Comparison of ENCODE assay signal across 7 cellular contexts in the genomic region with DNA sequence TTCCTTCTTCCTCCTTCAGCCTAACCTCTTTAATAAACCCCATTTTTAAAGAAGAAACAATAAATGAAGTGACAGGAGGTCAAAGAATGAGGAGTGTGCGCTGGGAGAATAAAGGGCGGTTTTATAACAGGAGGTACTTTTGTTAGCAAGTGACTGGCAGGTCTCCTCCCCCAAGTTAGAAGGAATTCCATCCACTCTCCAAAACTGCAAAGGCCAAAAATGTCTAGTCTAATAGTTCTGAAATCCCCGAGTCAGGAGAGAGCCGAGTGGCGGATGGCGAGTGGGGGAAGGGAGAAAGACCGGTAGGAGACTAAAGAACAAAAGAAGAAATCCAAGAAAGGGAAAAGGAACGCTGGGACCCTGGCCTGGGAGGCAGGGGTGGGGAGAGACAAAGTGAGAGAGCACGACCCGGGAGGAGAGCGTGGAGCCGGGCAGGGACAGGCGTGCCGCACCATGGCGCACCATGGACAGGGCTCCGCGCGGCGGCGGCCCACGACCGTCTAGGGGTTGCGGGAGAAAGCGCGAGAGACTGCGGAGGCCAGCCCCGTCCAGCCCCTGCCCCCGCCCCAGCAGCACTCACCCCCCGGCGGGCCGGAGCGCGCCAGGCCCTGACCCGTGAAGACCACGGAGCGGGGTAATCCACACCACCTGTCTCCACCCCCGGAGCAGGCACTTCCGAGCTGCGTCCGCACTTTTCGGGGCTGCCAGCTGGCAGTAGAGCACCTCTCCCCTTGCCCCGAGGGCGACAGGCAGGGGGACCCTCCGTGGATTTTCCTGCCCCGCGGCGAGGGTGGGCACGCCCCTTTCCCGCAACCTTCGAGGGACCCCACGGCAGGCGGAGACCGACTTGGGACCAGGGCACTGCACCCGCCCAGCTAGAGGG. TPM values are rescaled to one million over a fixed set of nuclear protein-coding genes. Genes with fewer than 3 reads are reported as not detected.
DNase-seq lines count a peak whose midpoint lies in the region; ATAC-seq, FAIRE-seq and TF ChIP-seq lines count a peak whose summit lies in the region.

No MANE protein-coding gene starts in this region.

- TF ChIP-seq CTCF in Panc1 (IDR thresholded peaks at IDR 0.05), result no peak
- TF ChIP-seq CTCF in foreskin keratinocyte (conservative IDR thresholded peaks at IDR 0.05), result no peak
- no peak for TF ChIP-seq CTCF in pancreas (IDR thresholded peaks at IDR 0.05)

- H3F3A ChIP-seq in GM23248 (ENCODE audit: insufficient read depth), result peaks cover 10% of the 10 kb centered on the region; the same call in 1 of the 2 replicates

- H4K20me1 ChIP-seq in GM23248 (ENCODE audit: insufficient read depth), result 0 out of 2 replicates have a peak, but pooled peaks cover 5% of the 10 kb centered on the region

- no peaks in the 10 kb centered on the region for H3K9me2 ChIP-seq in GM23248 (ENCODE audit: insufficient read depth)

- peak overlapping the region; percentile 86 for H3K4me2 ChIP-seq in GM23248 (ENCODE audit: unreplicated experiment)

- CTCF ChIA-PET in Panc1 (lab: Charles Lee), result no interaction called here

- WGBS in GM23248 (ENCODE audit: low coverage in 1 of 2, low lambda C conversion rate in 2 of 2, missing lambda C conversion rate in 2 of 2), 2 experiments, result 15 to 16% methylated on average over 31 to 35 of the region's 54 CpGs
- WGBS in pancreas, 2 donors, result 3 to 5% methylated on average over 37 to 54 of the region's 54 CpGs

- ATAC-seq in Panc1 (peak; percentile 23; the same call in 1 of the 2 replicates), foreskin keratinocyte (peak; percentile 16), pancreas (peak in 3 of 4 donors; percentile 22 to 48 (median 43)), GM21576 (IDR thresholded peaks at IDR 0.05; ENCODE audit: unreplicated experiment) (no peak), GM21526 (IDR thresholded peaks at IDR 0.05; ENCODE audit: low FRiP score, unreplicated experiment) (no peak)

- H3K4me3 ChIP-seq in GM23248 (peak overlapping the region; percentile 76), Panc1 (ENCODE audit: low read depth in 2 of 2, low read length in 2 of 2) (peak overlapping the region; percentile 63 to 71), pancreas (no peak overlapping the region)

- H3K4me1 ChIP-seq in GM23248 (ENCODE audit: insufficient read depth) (peaks cover 42% of the 10 kb centered on the region), Panc1 (ENCODE audit: control insufficient read depth, insufficient read depth, low read length) (no peaks in the 10 kb centered on the region; the same call in 1 of the 2 replicates), foreskin keratinocyte (no peaks in the 10 kb centered on the region), pancreas (no peaks in the 10 kb centered on the region)

- no peaks in the 10 kb centered on the region for H3K27me3 ChIP-seq in GM23248 (replicated peaks; ENCODE audit: insufficient read depth)
- H3K27me3 ChIP-seq in Panc1 (ENCODE audit: control insufficient read depth, insufficient read depth, low read length), result no peaks in the 10 kb centered on the region
- H3K27me3 ChIP-seq in foreskin keratinocyte, result peaks cover 75% of the 10 kb centered on the region
- peaks cover 0 to 49% (median 18%) of the 10 kb centered on the region in 4 donors for H3K27me3 ChIP-seq in pancreas

- BruUV-seq in Panc1 (replicated peaks; lab: Mats Ljungman, UMichigan), result no TSS peak

- peak overlapping the region; percentile 72 for H2AFZ ChIP-seq in GM23248

- FAIRE-seq in pancreas (lab: Jason Lieb, UNC), result no peak

- intact Hi-C loops in Panc1 (cut with micrococcal nuclease; ENCODE audit: unreplicated experiment), result no loop called here
- intact Hi-C loops in pancreas (cut with DNase I), result no loop called here

- no peak overlapping the region for H3K27ac ChIP-seq in GM23248
- peak overlapping the region; percentile 39 for H3K27ac ChIP-seq in Panc1 (ENCODE audit: low read length)
- no peak overlapping the region for H3K27ac ChIP-seq in foreskin keratinocyte
- no peak overlapping the region for H3K27ac ChIP-seq in pancreas

- peak overlapping the region; percentile 75 for H3K9ac ChIP-seq in GM23248

- DNase-seq in GM23248, result peak; percentile 83
- DNase-seq in Panc1 (ENCODE audit: low read depth, low spot score), result no peak
- no peak for DNase-seq in foreskin keratinocyte
- peak in 4 of 6 donors; percentile 10 to 77 (median 42) for DNase-seq in pancreas
- DNase-seq in T-helper 2 cell, result no peak

- no peaks in the 10 kb centered on the region for H3K9me3 ChIP-seq in GM23248 (ENCODE audit: low read depth)
- no peaks in the 10 kb centered on the region for H3K9me3 ChIP-seq in Panc1 (ENCODE audit: control insufficient read depth, insufficient read depth, low read depth, low read length)
- H3K9me3 ChIP-seq in pancreas, result no peaks in the 10 kb centered on the region

- H3K79me2 ChIP-seq in GM23248 (ENCODE audit: insufficient read depth), result peaks cover 82% of the 10 kb centered on the region

- POLR2A ChIA-PET in Panc1 (lab: Charles Lee), result no interaction called here

- no peaks in the 10 kb centered on the region for H3K36me3 ChIP-seq in GM23248 (ENCODE audit: low read depth)
- H3K36me3 ChIP-seq in Panc1 (ENCODE audit: control insufficient read depth, insufficient read depth, low read length), result no peaks in the 10 kb centered on the region
- H3K36me3 ChIP-seq in pancreas, result no peaks in the 10 kb centered on the region

- in situ Hi-C loops in GM23248 (cut with MboI), result loop anchor here (25.0 kb wide), 1 partner anchor 488 kb away; no protein-coding TSS in a partner anchor
- in situ Hi-C loops in Panc1 (cut with HindIII; ENCODE audit: low pct_unique_long_range_greater_than_20kb, low sequenced_read_pairs), result no loop called here

RNA-seq across cellular contexts. Expression of a gene that starts 1.6 kb away (rescaled TPM):
- total RNA-seq in GM23248 (2014; rRNA removed; shearing (Covaris generic)), result 157 and 165 TPM in 2 replicates
- polyA plus RNA-seq in GM23248 (2016; fragmentation: Nextera tagmentation; extraction: Ambion mirVana), result 103 and 107 TPM in 2 replicates
- 42.3 TPM for total RNA-seq in Panc1 (2021; ENCODE audit: unreplicated experiment)
- 21.9 TPM for polyA plus RNA-seq in Panc1 (2012; ENCODE audit: insufficient read length)
- 0.25 and 0.95 TPM in 2 replicates for total RNA-seq in foreskin keratinocyte
- polyA plus RNA-seq in foreskin keratinocyte, result 0.07 and 0.27 TPM in 2 replicates
- 1 to 10 TPM in 3 of 6 donors, under 1 TPM in 3; 0.23 to 2.3 (median 0.93) TPM for total RNA-seq in pancreas
- 1 to 10 TPM in 1 of 2 donors, under 1 TPM in 1; 0.15 to 2.9 TPM for polyA plus RNA-seq in pancreas

Comparison
In these comparisons a context has a peak if more than half of its experiments do, and no peak if none do; other contexts are left out.
1. DNase-seq: peak in GM23248 (single experiment) and pancreas (4 of 6); none in Panc1 (single experiment), foreskin keratinocyte (0 of 2) and T-helper 2 cell (0 of 5).
2. H3K4me3 ChIP-seq: peak in GM23248 (single experiment) and Panc1 (2 of 2); none in pancreas (0 of 4).
3. ATAC-seq: peak in Panc1 (single experiment), foreskin keratinocyte (single experiment) and pancreas (3 of 4); none in GM21576 (single experiment) and GM21526 (single experiment).
4. RNA of a gene that starts 1.6 kb away (total RNA-seq): 157 to 165 TPM in GM23248 and 42.3 TPM in Panc1 (single experiment); 0.23 to 2.3 TPM in pancreas and 0.25 to 0.95 TPM in foreskin keratinocyte; every median in the first group is over 10 times any median in the second.